In genomic region chr11:119015054-119015611, GRCh38 we compare ENCODE assay signal across 10 cellular contexts. TPM values are rescaled to one million over a fixed set of nuclear protein-coding genes. Genes with fewer than 3 reads are reported as not detected.
DNase-seq lines count a peak whose midpoint lies in the region; ATAC-seq and TF ChIP-seq lines count a peak whose summit lies in the region.
"Had no signal": no experiment of that assay in that cellular context is flagged by ENCODE, and none has a peak within 500 bp of the region (broad histone marks: within the 10 kb centered on the region; RNA-seq: fewer than 3 reads in every experiment).

No MANE protein-coding gene starts in this region.

- H3K4me3 Mint-ChIP-seq in activated T-cell treated with anti-CD3 and anti-CD28 coated beads, Interleukin-2, amount 50 U/mL, for 72 hours, result peak overlapping the region; percentile 11 to 98
- H3K4me3 Mint-ChIP-seq in effector memory CD8-positive, alpha-beta T cell, result no peak overlapping the region
- H3K4me3 Mint-ChIP-seq in stimulated activated naive B cell treated with anti-CD40 and anti-IgM and Interleukin-4, amounts not matched to agents 10 μg/mL and 1 μg/mL and 100 μg/mL, for 72 hours, result peak overlapping the region; percentile 30 to 57

- H3K9me2 ChIP-seq in SK-N-SH (no peaks in the 10 kb centered on the region), Karpas-422 (replicated peaks; ENCODE audit: insufficient read depth, low read length) (no peaks in the 10 kb centered on the region)

- no peak for TF ChIP-seq EP300 in SK-N-SH (IDR thresholded peaks at IDR 0.05; ENCODE audit: borderline replicate concordance in 1 of 2, low read depth in 1 of 2, low read length in 1 of 2)

- no peak overlapping the region for H3K4me2 ChIP-seq in SK-N-SH
- no peak overlapping the region for H3K4me2 ChIP-seq in Karpas-422 (ENCODE audit: low read depth, low read length, poor library complexity, severe bottlenecking)

- intact Hi-C loops in uterus (cut with DNase I; ENCODE audit: low total_unique reads), result no loop called here

- H3K27me3 ChIP-seq in SK-N-SH (ENCODE audit: insufficient read depth), result no peaks in the 10 kb centered on the region
- H3K27me3 ChIP-seq in Karpas-422 (ENCODE audit: low read length), result no peaks in the 10 kb centered on the region
- no peaks in the 10 kb centered on the region for H3K27me3 ChIP-seq in uterus
- H3K27me3 ChIP-seq: adrenal gland had no signal

- peaks cover 60% of the 10 kb centered on the region for H3K79me2 ChIP-seq in SK-N-SH (ENCODE audit: insufficient read depth)
- peaks cover 36% of the 10 kb centered on the region for H3K79me2 ChIP-seq in Karpas-422 (ENCODE audit: low read length)

- peaks cover 28 to 42% of the 10 kb centered on the region in 2 donors for H3K36me3 Mint-ChIP-seq in activated T-cell treated with anti-CD3 and anti-CD28 coated beads, Interleukin-2, amount 50 U/mL, for 72 hours (ENCODE audit: insufficient read depth in 2 of 2)
- H3K36me3 Mint-ChIP-seq in effector memory CD8-positive, alpha-beta T cell (ENCODE audit: insufficient read depth), result peaks cover 80% of the 10 kb centered on the region
- H3K36me3 Mint-ChIP-seq in stimulated activated naive B cell treated with anti-CD40 and anti-IgM and Interleukin-4, amounts not matched to agents 10 μg/mL and 1 μg/mL and 100 μg/mL, for 72 hours, result peaks cover 53 to 65% of the 10 kb centered on the region in 2 donors

- DNase-seq in activated T-cell treated with anti-CD3 and anti-CD28 coated beads, Interleukin-2, amount 50 U/mL, for 72 hours, result no peak
- DNase-seq in activated T-cell treated with anti-CD3 and anti-CD28 coated beads for 4 hours, result no peak
- no peak for DNase-seq in SK-N-SH
- no peak for DNase-seq in effector memory CD8-positive, alpha-beta T cell
- no peak for DNase-seq in stimulated activated naive B cell treated with anti-CD40 and anti-IgM and Interleukin-4, amounts not matched to agents 10 μg/mL and 1 μg/mL and 100 μg/mL, for 72 hours
- no peak for DNase-seq in Karpas-422
- no peak for DNase-seq in SKM-1 (lab: John Stamatoyannopoulos, UW; ENCODE audit: unreplicated experiment)
- DNase-seq in uterus, result no peak
- DNase-seq: adrenal gland had no signal

- CTCF ChIA-PET in SK-N-SH (lab: Yijun Ruan, JAX), result interaction anchor here (1.7 to 3.9 kb wide), 3 partner anchors 15 to 325 kb away, joined by 5 to 13 read pairs (median 6); partner anchors contain the start of gene CENATAC

- H3F3A ChIP-seq in SK-N-SH (replicated peaks; ENCODE audit: insufficient read depth), result peaks cover 46% of the 10 kb centered on the region

- TF ChIP-seq RAD21 in SK-N-SH (IDR thresholded peaks at IDR 0.05; ENCODE audit: low read length), result no peak

- H4K20me1 ChIP-seq in SK-N-SH (ENCODE audit: insufficient read depth) (peaks cover 14% of the 10 kb centered on the region), Karpas-422 (ENCODE audit: insufficient read depth, low read depth, low read length) (no peaks in the 10 kb centered on the region; the same call in 1 of the 2 replicates)

- no peak overlapping the region; a peak in 1 of 4 replicates for H3K27ac ChIP-seq in SK-N-SH (ENCODE audit: low read depth in 2 of 2, low read length in 1 of 2)
- no peak overlapping the region for H3K27ac ChIP-seq in Karpas-422 (ENCODE audit: low read length)
- H3K27ac ChIP-seq in uterus, result no peak overlapping the region
- H3K27ac ChIP-seq: adrenal gland had no signal

- H3K9me3 Mint-ChIP-seq in activated T-cell treated with anti-CD3 and anti-CD28 coated beads, Interleukin-2, amount 50 U/mL, for 72 hours, result no peaks in the 10 kb centered on the region
- H3K9me3 Mint-ChIP-seq in effector memory CD8-positive, alpha-beta T cell, result no peaks in the 10 kb centered on the region
- H3K9me3 Mint-ChIP-seq in stimulated activated naive B cell treated with anti-CD40 and anti-IgM and Interleukin-4, amounts not matched to agents 10 μg/mL and 1 μg/mL and 100 μg/mL, for 72 hours, result no peaks in the 10 kb centered on the region

- no peak overlapping the region for H2AFZ ChIP-seq in SK-N-SH (ENCODE audit: low read depth)
- no peak overlapping the region for H2AFZ ChIP-seq in Karpas-422 (ENCODE audit: low read length)

- H3K9me3 ChIP-seq in SK-N-SH, result no peaks in the 10 kb centered on the region
- no peaks in the 10 kb centered on the region for H3K9me3 ChIP-seq in Karpas-422 (ENCODE audit: low read length)
- no peaks in the 10 kb centered on the region for H3K9me3 ChIP-seq in uterus
- H3K9me3 ChIP-seq: adrenal gland, HAP-1 had no signal

- H3K27me3 Mint-ChIP-seq in activated T-cell treated with anti-CD3 and anti-CD28 coated beads, Interleukin-2, amount 50 U/mL, for 72 hours (ENCODE audit: low read depth), result no peaks in the 10 kb centered on the region
- H3K27me3 Mint-ChIP-seq in effector memory CD8-positive, alpha-beta T cell, result no peaks in the 10 kb centered on the region
- no peaks in the 10 kb centered on the region for H3K27me3 Mint-ChIP-seq in stimulated activated naive B cell treated with anti-CD40 and anti-IgM and Interleukin-4, amounts not matched to agents 10 μg/mL and 1 μg/mL and 100 μg/mL, for 72 hours

- H3K27ac Mint-ChIP-seq in activated T-cell treated with anti-CD3 and anti-CD28 coated beads, Interleukin-2, amount 50 U/mL, for 72 hours, result peak overlapping the region; percentile 71
- H3K27ac Mint-ChIP-seq in effector memory CD8-positive, alpha-beta T cell, result peak overlapping the region; percentile 58 to 100
- peak overlapping the region; percentile 69 for H3K27ac Mint-ChIP-seq in stimulated activated naive B cell treated with anti-CD40 and anti-IgM and Interleukin-4, amounts not matched to agents 10 μg/mL and 1 μg/mL and 100 μg/mL, for 72 hours

- peaks cover 40% of the 10 kb centered on the region for H3K4me1 Mint-ChIP-seq in activated T-cell treated with anti-CD3 and anti-CD28 coated beads, Interleukin-2, amount 50 U/mL, for 72 hours (ENCODE audit: low read depth)
- H3K4me1 Mint-ChIP-seq in effector memory CD8-positive, alpha-beta T cell (ENCODE audit: low read depth in 2 of 2), result peaks cover 26 to 38% of the 10 kb centered on the region in 2 donors
- peaks cover 25 to 28% of the 10 kb centered on the region in 2 donors for H3K4me1 Mint-ChIP-seq in stimulated activated naive B cell treated with anti-CD40 and anti-IgM and Interleukin-4, amounts not matched to agents 10 μg/mL and 1 μg/mL and 100 μg/mL, for 72 hours

- ATAC-seq in activated T-cell treated with anti-CD3 and anti-CD28 coated beads, Interleukin-2, amount 50 U/mL, for 72 hours (replicated peaks in 1 of 2), result no peak
- ATAC-seq in effector memory CD8-positive, alpha-beta T cell (replicated peaks), result no peak
- no peak for ATAC-seq in stimulated activated naive B cell treated with anti-CD40 and anti-IgM and Interleukin-4, amounts not matched to agents 10 μg/mL and 1 μg/mL and 100 μg/mL, for 72 hours (replicated peaks)

- no peak for TF ChIP-seq POLR2A in uterus (IDR thresholded peaks at IDR 0.05)

- no peak for TF ChIP-seq CTCF in SK-N-SH (IDR thresholded peaks at IDR 0.05)
- no peak for TF ChIP-seq CTCF in uterus (IDR thresholded peaks at IDR 0.05)

- no peak overlapping the region for H3K4me3 ChIP-seq in SK-N-SH (ENCODE audit: low read depth in 2 of 2, low read length in 1 of 2)
- no peak overlapping the region for H3K4me3 ChIP-seq in Karpas-422 (ENCODE audit: low read length)
- no peak overlapping the region for H3K4me3 ChIP-seq in uterus
- H3K4me3 ChIP-seq: adrenal gland, HAP-1 had no signal

- H3K9ac ChIP-seq in SK-N-SH, result no peak overlapping the region
- no peak overlapping the region for H3K9ac ChIP-seq in Karpas-422 (ENCODE audit: low read length)

- POLR2A ChIA-PET in SK-N-SH (lab: Yijun Ruan, JAX), result interaction anchor here (1.1 to 1.7 kb wide), 3 partner anchors 11 to 41 kb away, joined by 3 to 6 read pairs (median 4); partner anchors contain the start of gene HYOU1

- peaks cover 13 to 16% of the 10 kb centered on the region in 2 experiments; a peak in 3 of 4 replicates for H3K4me1 ChIP-seq in SK-N-SH (ENCODE audit: control insufficient read depth in 1 of 2, insufficient read depth in 2 of 2, low read depth in 1 of 2, low read length in 1 of 2)
- peaks cover 15% of the 10 kb centered on the region for H3K4me1 ChIP-seq in Karpas-422 (ENCODE audit: low read length)
- peaks cover 0 to 5% of the 10 kb centered on the region in 2 donors for H3K4me1 ChIP-seq in uterus

- peaks cover 50 to 52% of the 10 kb centered on the region in 2 experiments for H3K36me3 ChIP-seq in SK-N-SH (replicated peaks in 1 of 2; ENCODE audit: control insufficient read depth in 1 of 2, insufficient read depth in 2 of 2, low read length in 1 of 2)
- peaks cover 33% of the 10 kb centered on the region for H3K36me3 ChIP-seq in Karpas-422 (ENCODE audit: insufficient read depth, low read length)
- H3K36me3 ChIP-seq in uterus, result no peaks in the 10 kb centered on the region

- 73% methylated on average over 8 of the region's 8 CpGs for WGBS in SK-N-SH (ENCODE audit: low lambda C conversion rate)

RNA-seq across cellular contexts. Expression of gene RPS25, which starts 3.0 kb away (rescaled TPM):
- 1,000 to 10,000 TPM; 1,893 to 1,917 TPM for total RNA-seq in activated T-cell treated with anti-CD3 and anti-CD28 coated beads, Interleukin-2, amount 50 U/mL, for 72 hours
- polyA plus RNA-seq in SK-N-SH (2012; rRNA removed), result 2,335 and 2,688 TPM in 2 replicates
- polyA plus RNA-seq in SK-N-SH (2012; cell fraction: cytosol; rRNA removed), result 3,219 and 4,860 TPM in 2 replicates
- 490 and 600 TPM in 2 replicates for polyA plus RNA-seq in SK-N-SH (2012; cell fraction: nucleus; rRNA removed)
- 547 and 607 TPM in 2 replicates for total RNA-seq in Karpas-422 (2014; rRNA removed; shearing (Covaris generic); ENCODE audit: low replicate concordance)
- 1,000 to 10,000 TPM; 1,075 to 3,325 (median 1,649) TPM for total RNA-seq in uterus

RNA-seq across cellular contexts. Expression of gene TRAPPC4, which starts 3.4 kb away (rescaled TPM):
- total RNA-seq in activated T-cell treated with anti-CD3 and anti-CD28 coated beads, Interleukin-2, amount 50 U/mL, for 72 hours, result 10 to 100 TPM; 59.3 to 70.0 TPM
- polyA plus RNA-seq in SK-N-SH (2012; rRNA removed), result 299 and 368 TPM in 2 replicates
- polyA plus RNA-seq in SK-N-SH (2012; cell fraction: cytosol; rRNA removed), result 280 and 301 TPM in 2 replicates
- 172 and 215 TPM in 2 replicates for polyA plus RNA-seq in SK-N-SH (2012; cell fraction: nucleus; rRNA removed)
- 26.3 and 33.0 TPM in 2 replicates for total RNA-seq in Karpas-422 (2014; rRNA removed; shearing (Covaris generic); ENCODE audit: low replicate concordance)
- 10 to 100 TPM in 2 of 4 donors, 1 to 10 TPM in 2; 8.2 to 55.4 (median 28.6) TPM for total RNA-seq in uterus

RNA-seq across cellular contexts. Expression of gene SLC37A4, which starts 15.5 kb away (rescaled TPM):
- total RNA-seq in activated T-cell treated with anti-CD3 and anti-CD28 coated beads, Interleukin-2, amount 50 U/mL, for 72 hours, result 10 to 100 TPM; 35.8 to 41.4 TPM
- polyA plus RNA-seq in SK-N-SH (2012; rRNA removed), result 21.8 and 22.1 TPM in 2 replicates
- polyA plus RNA-seq in SK-N-SH (2012; cell fraction: cytosol; rRNA removed), result 12.6 and 17.4 TPM in 2 replicates
- polyA plus RNA-seq in SK-N-SH (2012; cell fraction: nucleus; rRNA removed), result 48.3 and 61.6 TPM in 2 replicates
- 4.7 and 7.4 TPM in 2 replicates for total RNA-seq in Karpas-422 (2014; rRNA removed; shearing (Covaris generic); ENCODE audit: low replicate concordance)
- 10 to 100 TPM in 2 of 4 donors, 1 to 10 TPM in 2; 7.4 to 18.1 (median 11.9) TPM for total RNA-seq in uterus

RNA-seq across cellular contexts. Expression of gene CENATAC, which starts 17.2 kb away (rescaled TPM):
- 10 to 100 TPM; 40.1 to 44.5 TPM for total RNA-seq in activated T-cell treated with anti-CD3 and anti-CD28 coated beads, Interleukin-2, amount 50 U/mL, for 72 hours
- polyA plus RNA-seq in SK-N-SH (2012; rRNA removed), result 16.0 and 19.8 TPM in 2 replicates
- 5.4 and 6.3 TPM in 2 replicates for polyA plus RNA-seq in SK-N-SH (2012; cell fraction: cytosol; rRNA removed)
- 103 and 135 TPM in 2 replicates for polyA plus RNA-seq in SK-N-SH (2012; cell fraction: nucleus; rRNA removed)
- total RNA-seq in Karpas-422 (2014; rRNA removed; shearing (Covaris generic); ENCODE audit: low replicate concordance), result 14.2 and 25.0 TPM in 2 replicates
- total RNA-seq in uterus, result 10 to 100 TPM; 19.5 to 88.2 (median 49.7) TPM

RNA-seq across cellular contexts. Expression of gene HYOU1, which starts 41.9 kb away (rescaled TPM):
- total RNA-seq in activated T-cell treated with anti-CD3 and anti-CD28 coated beads, Interleukin-2, amount 50 U/mL, for 72 hours, result 100 to 1,000 TPM; 199 to 232 TPM
- 90.8 and 105 TPM in 2 replicates for polyA plus RNA-seq in SK-N-SH (2012; rRNA removed)
- 64.8 and 77.2 TPM in 2 replicates for polyA plus RNA-seq in SK-N-SH (2012; cell fraction: cytosol; rRNA removed)
- 99.7 and 113 TPM in 2 replicates for polyA plus RNA-seq in SK-N-SH (2012; cell fraction: nucleus; rRNA removed)
- 27.3 and 32.5 TPM in 2 replicates for total RNA-seq in Karpas-422 (2014; rRNA removed; shearing (Covaris generic); ENCODE audit: low replicate concordance)
- 10 to 100 TPM; 10.8 to 91.4 (median 61.2) TPM for total RNA-seq in uterus

Comparison
In these comparisons a context has a peak if more than half of its experiments do, and no peak if none do; other contexts are left out.
1. H3K4me3 Mint-ChIP-seq: peak in activated T-cell treated with anti-CD3 and anti-CD28 coated beads, Interleukin-2, amount 50 U/mL, for 72 hours (2 of 2) and stimulated activated naive B cell treated with anti-CD40 and anti-IgM and Interleukin-4, amounts not matched to agents 10 μg/mL and 1 μg/mL and 100 μg/mL, for 72 hours (2 of 2); none in effector memory CD8-positive, alpha-beta T cell (0 of 2).
2. Peak in every context shown above with its lines, with median percentiles within 50 percentile points of each other: H3K27ac Mint-ChIP-seq.